Comparison of ENCODE assay signal across 8 cellular contexts in genomic region chr6:158605266-158605878, GRCh38. TPM values are rescaled to one million over a fixed set of nuclear protein-coding genes. Genes with fewer than 3 reads are reported as not detected.
DNase-seq lines count a peak whose midpoint lies in the region; ATAC-seq lines count a peak whose summit lies in the region.

No MANE protein-coding gene starts in this region.

- peak overlapping the region; percentile 30 for H3K27ac Mint-ChIP-seq in activated naive CD4-positive, alpha-beta T cell treated with anti-CD3 and anti-CD28 coated beads, Interleukin-2, amount 50 U/mL, for 24 hours

- no peak overlapping the region for H2BK5ac ChIP-seq in trophoblast cell (ENCODE audit: low read depth, low read length, poor library complexity)

- H3K4me1 Mint-ChIP-seq in activated naive CD4-positive, alpha-beta T cell treated with anti-CD3 and anti-CD28 coated beads, Interleukin-2, amount 50 U/mL, for 24 hours = peaks cover 15% of the 10 kb centered on the region

- H3K9ac ChIP-seq in trophoblast cell (ENCODE audit: low read length) = no peak overlapping the region

- H3K27me3 Mint-ChIP-seq in activated naive CD4-positive, alpha-beta T cell treated with anti-CD3 and anti-CD28 coated beads, Interleukin-2, amount 50 U/mL, for 24 hours = no peaks in the 10 kb centered on the region

- H3K36me3 ChIP-seq in SJCRH30 (peaks cover 34% of the 10 kb centered on the region), trophoblast cell (ENCODE audit: control insufficient read depth in 1 of 2, insufficient read depth in 2 of 2, low read length in 2 of 2) (peaks cover 34 to 40% of the 10 kb centered on the region in 2 experiments), aorta (ENCODE audit: control insufficient read depth in 1 of 2, insufficient read depth in 2 of 2, low read length in 1 of 2) (peaks cover 0 to 4% of the 10 kb centered on the region in 2 donors)

- H3K9me3 Mint-ChIP-seq in activated naive CD4-positive, alpha-beta T cell treated with anti-CD3 and anti-CD28 coated beads, Interleukin-2, amount 50 U/mL, for 24 hours = no peaks in the 10 kb centered on the region

- no peak overlapping the region for H4K12ac ChIP-seq in trophoblast cell (ENCODE audit: low read depth, low read length)

- intact Hi-C loops in aorta (cut with DNase I) = loop anchor here in 1 of 2 donors (5.0 to 10.0 kb wide), 2 partner anchors 79 to 388 kb away; no protein-coding TSS in a partner anchor

- no CpG with 5 or more reads among the region's 13 CpGs for WGBS in trophoblast cell (ENCODE audit: extremely low coverage, insufficient coverage, insufficient read length)
- WGBS in aorta, 2 donors = 30 to 35% methylated on average over 13 of the region's 13 CpGs

- H3K79me1 ChIP-seq in trophoblast cell (ENCODE audit: low read length) = peaks cover 3% of the 10 kb centered on the region

- no peak overlapping the region for H4K91ac ChIP-seq in trophoblast cell (ENCODE audit: low read depth, low read length)

- H3K36me3 Mint-ChIP-seq in activated naive CD4-positive, alpha-beta T cell treated with anti-CD3 and anti-CD28 coated beads, Interleukin-2, amount 50 U/mL, for 24 hours = peaks cover 12% of the 10 kb centered on the region

- H4K8ac ChIP-seq in trophoblast cell (ENCODE audit: low read depth, low read length) = no peak overlapping the region

- no peak overlapping the region for H3K14ac ChIP-seq in trophoblast cell (ENCODE audit: low read length)

- no peak overlapping the region for H2AFZ ChIP-seq in trophoblast cell (ENCODE audit: insufficient read depth, low read length, poor library complexity)

- H3K18ac ChIP-seq in trophoblast cell (ENCODE audit: low read length) = no peak overlapping the region

- no peak overlapping the region for H3K4me3 ChIP-seq in SJCRH30
- H3K4me3 ChIP-seq in trophoblast cell (ENCODE audit: low read depth, low read length) = no peak overlapping the region
- H3K4me3 ChIP-seq in aorta (ENCODE audit: low read length in 2 of 2) = no peak overlapping the region

- no peak overlapping the region for H3K4ac ChIP-seq in trophoblast cell (ENCODE audit: low read depth, low read length)

- H3K9me3 ChIP-seq in SJCRH30 (replicated peaks) = no peaks in the 10 kb centered on the region
- peaks cover 2% of the 10 kb centered on the region for H3K9me3 ChIP-seq in trophoblast cell (ENCODE audit: insufficient read depth, low read depth, low read length)
- no peaks in the 10 kb centered on the region for H3K9me3 ChIP-seq in aorta (ENCODE audit: control insufficient read depth, low read length)

- no peak overlapping the region for H3K23ac ChIP-seq in trophoblast cell (ENCODE audit: low read length)

- no peak overlapping the region for H2AK5ac ChIP-seq in trophoblast cell (ENCODE audit: low read length)

- H3K27ac ChIP-seq in SJCRH30 = no peak overlapping the region
- H3K27ac ChIP-seq in trophoblast cell (ENCODE audit: low read depth, low read length) = no peak overlapping the region
- H3K27ac ChIP-seq in aorta (ENCODE audit: low read depth in 1 of 2, low read length in 2 of 2) = no peak overlapping the region

- ATAC-seq in aorta (ENCODE audit: low FRiP score) (peak; percentile 73), HG03442 (IDR thresholded peaks at IDR 0.05; ENCODE audit: unreplicated experiment) (no peak)

- H3K4me1 ChIP-seq in SJCRH30 (no peaks in the 10 kb centered on the region), trophoblast cell (ENCODE audit: control insufficient read depth in 1 of 2, insufficient read depth in 2 of 2, low read length in 2 of 2) (peaks cover 11 to 13% of the 10 kb centered on the region in 2 experiments), aorta (ENCODE audit: control insufficient read depth in 1 of 2, insufficient read depth in 2 of 2, low read length in 2 of 2) (no peaks in the 10 kb centered on the region)

- H3K4me2 ChIP-seq in trophoblast cell (ENCODE audit: low read length) = no peak overlapping the region

- no peak overlapping the region for H2BK12ac ChIP-seq in trophoblast cell (ENCODE audit: low read length)

- H3K27me3 ChIP-seq in SJCRH30 = no peaks in the 10 kb centered on the region
- no peaks in the 10 kb centered on the region for H3K27me3 ChIP-seq in trophoblast cell (ENCODE audit: insufficient read depth, low read length)
- no peaks in the 10 kb centered on the region for H3K27me3 ChIP-seq in aorta (ENCODE audit: control insufficient read depth in 1 of 2, insufficient read depth in 2 of 2, low read length in 1 of 2)

- H2BK120ac ChIP-seq in trophoblast cell (ENCODE audit: insufficient read depth, low read length, poor library complexity) = no peak overlapping the region

- no peaks in the 10 kb centered on the region for H3K79me2 ChIP-seq in trophoblast cell (ENCODE audit: control insufficient read depth, insufficient read depth, low read length, poor library complexity)

- DNase-seq in Daoy (ENCODE audit: low read depth) = peak; percentile 57
- DNase-seq in LoVo (ENCODE audit: low spot score) = peak; percentile 7
- DNase-seq in SJCRH30 = peak; percentile 58 to 77
- peak; percentile 74 for DNase-seq in glomerular visceral epithelial cell (ENCODE audit: extremely low spot score)
- peak; percentile 76 to 89 for DNase-seq in trophoblast cell
- DNase-seq in aorta = no peak

- H3K4me3 Mint-ChIP-seq in activated naive CD4-positive, alpha-beta T cell treated with anti-CD3 and anti-CD28 coated beads, Interleukin-2, amount 50 U/mL, for 24 hours = no peak overlapping the region

RNA-seq across cellular contexts. Expression of gene DYNLT1, which starts 39.2 kb away (rescaled TPM):
- 29.3 and 51.9 TPM in 2 replicates for total RNA-seq in Daoy (2014; rRNA removed; shearing (Covaris generic))
- 99.1 and 104 TPM in 2 replicates for total RNA-seq in SJCRH30 (2014; rRNA removed; shearing (Covaris generic))
- polyA plus RNA-seq in trophoblast cell (2013) = 244 and 246 TPM in 2 replicates
- total RNA-seq in aorta = 10 to 100 TPM; 78.6 to 87.6 TPM
- 100 to 1,000 TPM in 1 of 2 donors, 10 to 100 TPM in 1; 92.9 to 211 TPM for polyA plus RNA-seq in aorta

RNA-seq across cellular contexts. Expression of gene SYTL3, which starts 44.5 kb away (rescaled TPM):
- 1.5 and 6.5 TPM in 2 replicates for total RNA-seq in Daoy (2014; rRNA removed; shearing (Covaris generic))
- total RNA-seq in SJCRH30 (2014; rRNA removed; shearing (Covaris generic)) = 15.4 and 16.4 TPM in 2 replicates
- 2.7 and 2.9 TPM in 2 replicates for polyA plus RNA-seq in trophoblast cell (2013)
- total RNA-seq in aorta = 1 to 10 TPM; 3.9 to 4.7 TPM
- 1 to 10 TPM in 1 of 2 donors, under 1 TPM in 1; 0.64 to 1.0 TPM for polyA plus RNA-seq in aorta

RNA-seq across cellular contexts. Expression of gene TMEM181, which starts 45.5 kb away (rescaled TPM):
- 24.1 and 28.3 TPM in 2 replicates for total RNA-seq in Daoy (2014; rRNA removed; shearing (Covaris generic))
- total RNA-seq in SJCRH30 (2014; rRNA removed; shearing (Covaris generic)) = 31.1 and 33.5 TPM in 2 replicates
- polyA plus RNA-seq in trophoblast cell (2013) = 10.2 and 10.4 TPM in 2 replicates
- 10 to 100 TPM; 23.7 to 25.9 TPM for total RNA-seq in aorta
- polyA plus RNA-seq in aorta = 10 to 100 TPM in 1 of 2 donors, 1 to 10 TPM in 1; 7.4 to 12.2 TPM

Comparison
In these comparisons a context has a peak if more than half of its experiments do, and no peak if none do; other contexts are left out.
1. DNase-seq: peak in Daoy (single experiment), LoVo (single experiment), SJCRH30 (2 of 2), glomerular visceral epithelial cell (single experiment) and trophoblast cell (2 of 2); none in aorta (0 of 2).